Comparison of ENCODE assay signal across 8 cellular contexts in genomic region chr16:83802135-83802534, GRCh38. TPM values are rescaled to one million over a fixed set of nuclear protein-coding genes. Genes with fewer than 3 reads are reported as not detected.
A peak's percentile ranks its signal among the peaks of the same experiment; 100 is the strongest.
DNase-seq lines count a peak whose midpoint lies in the region; ATAC-seq and TF ChIP-seq lines count a peak whose summit lies in the region.

No MANE protein-coding gene starts in this region.

- H3K27ac ChIP-seq in heart left ventricle, result peak overlapping the region in 7 of 12 donors; percentile 32 to 76 (median 51)
- no peak overlapping the region for H3K27ac ChIP-seq in subcutaneous abdominal adipose tissue (ENCODE audit: low read depth, low read length)

- H3K27me3 ChIP-seq in heart left ventricle (no peaks in the 10 kb centered on the region), subcutaneous abdominal adipose tissue (ENCODE audit: control insufficient read depth in 5 of 5, insufficient read depth in 4 of 5, low read length in 5 of 5) (no peaks in the 10 kb centered on the region)

- TF ChIP-seq CTCF in heart left ventricle (IDR thresholded peaks at IDR 0.05), result no peak

- H3K9me3 ChIP-seq in heart left ventricle (no peaks in the 10 kb centered on the region), subcutaneous abdominal adipose tissue (ENCODE audit: control insufficient read depth in 5 of 5, low read length in 5 of 5) (no peaks in the 10 kb centered on the region)

- 22 to 29% (median 24%) methylated on average over 6 of the region's 6 CpGs for WGBS in heart left ventricle, 4 donors

- DNase-seq in RPMI7951 (ENCODE audit: low read depth) (peak; percentile 91), heart left ventricle (no peak), NCI-H748 treated with DMSO at 0.1 percent for 48 hours (lab: John Stamatoyannopoulos, UW) (no peak), NCI-H2107 (lab: John Stamatoyannopoulos, UW) (no peak)

- H3K4me3 ChIP-seq in heart left ventricle, result peak overlapping the region in 10 of 12 donors; percentile 9 to 50 (median 38)
- peak overlapping the region; percentile 46 to 73 (median 62) for H3K4me3 ChIP-seq in subcutaneous abdominal adipose tissue (ENCODE audit: low read depth in 1 of 5, low read length in 5 of 5)

- intact Hi-C loops in heart left ventricle (cut with DNase I), result no loop called here

- H3K4me1 ChIP-seq in heart left ventricle, result peaks cover 0 to 39% (median 5%) of the 10 kb centered on the region in 12 donors
- H3K4me1 ChIP-seq in subcutaneous abdominal adipose tissue (ENCODE audit: control insufficient read depth in 5 of 5, insufficient read depth in 5 of 5, low read length in 5 of 5), result peaks cover 5 to 23% (median 15%) of the 10 kb centered on the region in 5 donors

- ATAC-seq in GM19468 (IDR thresholded peaks at IDR 0.05; ENCODE audit: extremely low read depth, unreplicated experiment), result peak; percentile 59
- ATAC-seq in heart left ventricle, result peak in 3 of 4 donors; percentile 23 to 63 (median 29)
- ATAC-seq in GM21737 (IDR thresholded peaks at IDR 0.05; ENCODE audit: unreplicated experiment), result no peak
- ATAC-seq in HG03469 (IDR thresholded peaks at IDR 0.05; ENCODE audit: unreplicated experiment), result no peak

- H3K9ac ChIP-seq in subcutaneous abdominal adipose tissue (ENCODE audit: low read length in 5 of 5), result peak overlapping the region; percentile 15 to 75 (median 41)

- no peak for TF ChIP-seq POLR2A in heart left ventricle (IDR thresholded peaks at IDR 0.05)

- H3K36me3 ChIP-seq in heart left ventricle, result peaks cover 0 to under 1% (median 0%) of the 10 kb centered on the region in 9 donors
- H3K36me3 ChIP-seq in subcutaneous abdominal adipose tissue (ENCODE audit: control insufficient read depth in 5 of 5, insufficient read depth in 5 of 5, low read length in 5 of 5), result no peaks in the 10 kb centered on the region

RNA-seq across cellular contexts. Expression of gene HSBP1, which starts 5.6 kb away (rescaled TPM):
- total RNA-seq in RPMI7951 (2014; rRNA removed; shearing (Covaris generic)), result 128 and 167 TPM in 2 replicates
- total RNA-seq in heart left ventricle, result 100 to 1,000 TPM in 7 of 9 donors, 10 to 100 TPM in 2; 20.4 to 174 (median 148) TPM
- polyA plus RNA-seq in heart left ventricle, result 100 to 1,000 TPM in 1 of 2 donors, 10 to 100 TPM in 1; 57.4 to 111 TPM

Comparison
In these comparisons a context has a peak if more than half of its experiments do, and no peak if none do; other contexts are left out.
1. ATAC-seq: peak in GM19468 (single experiment) and heart left ventricle (3 of 4); none in GM21737 (single experiment) and HG03469 (single experiment).